In the genomic region with DNA sequence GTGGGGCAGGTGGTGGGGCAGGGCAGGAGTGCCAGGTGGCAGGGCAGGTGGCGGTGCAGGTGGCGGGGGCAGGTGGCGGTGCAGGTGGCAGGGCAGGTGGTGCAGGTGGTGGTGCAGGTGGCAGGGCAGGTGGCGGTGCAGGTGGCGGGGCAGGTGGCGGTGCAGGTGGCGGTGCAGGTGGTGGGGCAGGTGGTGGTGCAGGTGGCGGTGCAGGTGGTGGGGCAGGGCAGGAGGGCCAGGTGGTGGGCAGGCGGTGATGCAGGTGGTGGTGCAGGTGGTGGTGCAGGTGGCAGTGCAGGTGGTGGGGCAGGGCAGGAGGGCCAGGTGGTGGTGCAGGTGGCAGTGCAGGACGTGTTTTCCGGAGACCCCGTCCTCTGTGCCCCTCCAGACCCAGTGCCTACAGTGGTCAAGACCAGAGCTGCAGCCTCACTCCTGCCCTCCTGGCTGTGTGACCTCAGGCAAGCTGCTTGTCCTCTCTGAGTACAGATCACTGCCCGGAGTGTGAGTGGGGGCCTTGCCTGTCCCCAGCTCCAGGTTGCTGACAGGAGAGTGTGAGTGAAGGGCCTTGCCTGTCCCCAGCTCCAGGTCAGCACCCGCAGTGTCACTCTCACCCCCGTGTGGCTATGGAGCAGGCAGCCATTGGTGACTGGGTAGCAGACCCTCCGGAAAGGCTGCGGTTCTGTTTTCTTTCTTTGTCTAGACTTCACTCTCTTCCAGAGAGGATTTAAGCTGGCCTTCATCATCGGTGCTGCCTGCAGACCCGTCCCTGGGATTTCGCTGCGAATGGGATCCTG, we compare ENCODE assay signal across 1 cellular context.
TF ChIP-seq lines count a peak whose summit lies in the region.

No MANE protein-coding gene starts in this region.

TF ChIP-seq in WTC11, 78 proteins besides CTCF, POLR2A, EP300 and RAD21:
- TF ChIP-seq NFE2L1 (CRISPR knock-in tag; IDR thresholded peaks at IDR 0.05) (no peak), ZNF396 (CRISPR knock-in tag; IDR thresholded peaks at IDR 0.05; ENCODE audit: borderline replicate concordance) (no peak), ZBTB21 (CRISPR knock-in tag; IDR thresholded peaks at IDR 0.05; ENCODE audit: borderline replicate concordance) (no peak), ZNF416 (CRISPR knock-in tag; IDR thresholded peaks at IDR 0.05) (no peak), SOX15 (CRISPR knock-in tag; IDR thresholded peaks at IDR 0.05) (no peak), TP53 (CRISPR knock-in tag; IDR thresholded peaks at IDR 0.05) (no peak), NFYB (CRISPR knock-in tag; conservative IDR thresholded peaks at IDR 0.05; ENCODE audit: low read depth) (no peak), NR1H2 (CRISPR knock-in tag; IDR thresholded peaks at IDR 0.05) (no peak), CREB1 (CRISPR knock-in tag; IDR thresholded peaks at IDR 0.05) (no peak), ZNF121 (CRISPR knock-in tag; IDR thresholded peaks at IDR 0.05) (no peak), GABPB1 (CRISPR knock-in tag; IDR thresholded peaks at IDR 0.05) (no peak)
- TF ChIP-seq, protein P1, sequence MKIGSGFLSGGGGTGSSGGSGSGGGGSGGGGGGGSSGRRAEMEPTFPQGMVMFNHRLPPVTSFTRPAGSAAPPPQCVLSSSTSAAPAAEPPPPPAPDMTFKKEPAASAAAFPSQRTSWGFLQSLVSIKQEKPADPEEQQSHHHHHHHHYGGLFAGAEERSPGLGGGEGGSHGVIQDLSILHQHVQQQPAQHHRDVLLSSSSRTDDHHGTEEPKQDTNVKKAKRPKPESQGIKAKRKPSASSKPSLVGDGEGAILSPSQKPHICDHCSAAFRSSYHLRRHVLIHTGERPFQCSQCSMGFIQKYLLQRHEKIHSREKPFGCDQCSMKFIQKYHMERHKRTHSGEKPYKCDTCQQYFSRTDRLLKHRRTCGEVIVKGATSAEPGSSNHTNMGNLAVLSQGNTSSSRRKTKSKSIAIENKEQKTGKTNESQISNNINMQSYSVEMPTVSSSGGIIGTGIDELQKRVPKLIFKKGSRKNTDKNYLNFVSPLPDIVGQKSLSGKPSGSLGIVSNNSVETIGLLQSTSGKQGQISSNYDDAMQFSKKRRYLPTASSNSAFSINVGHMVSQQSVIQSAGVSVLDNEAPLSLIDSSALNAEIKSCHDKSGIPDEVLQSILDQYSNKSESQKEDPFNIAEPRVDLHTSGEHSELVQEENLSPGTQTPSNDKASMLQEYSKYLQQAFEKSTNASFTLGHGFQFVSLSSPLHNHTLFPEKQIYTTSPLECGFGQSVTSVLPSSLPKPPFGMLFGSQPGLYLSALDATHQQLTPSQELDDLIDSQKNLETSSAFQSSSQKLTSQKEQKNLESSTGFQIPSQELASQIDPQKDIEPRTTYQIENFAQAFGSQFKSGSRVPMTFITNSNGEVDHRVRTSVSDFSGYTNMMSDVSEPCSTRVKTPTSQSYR (CRISPR knock-in tag; IDR thresholded peaks at IDR 0.05) = no peak
- TF ChIP-seq, protein P2, sequence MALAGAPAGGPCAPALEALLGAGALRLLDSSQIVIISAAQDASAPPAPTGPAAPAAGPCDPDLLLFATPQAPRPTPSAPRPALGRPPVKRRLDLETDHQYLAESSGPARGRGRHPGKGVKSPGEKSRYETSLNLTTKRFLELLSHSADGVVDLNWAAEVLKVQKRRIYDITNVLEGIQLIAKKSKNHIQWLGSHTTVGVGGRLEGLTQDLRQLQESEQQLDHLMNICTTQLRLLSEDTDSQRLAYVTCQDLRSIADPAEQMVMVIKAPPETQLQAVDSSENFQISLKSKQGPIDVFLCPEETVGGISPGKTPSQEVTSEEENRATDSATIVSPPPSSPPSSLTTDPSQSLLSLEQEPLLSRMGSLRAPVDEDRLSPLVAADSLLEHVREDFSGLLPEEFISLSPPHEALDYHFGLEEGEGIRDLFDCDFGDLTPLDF (CRISPR knock-in tag; IDR thresholded peaks at IDR 0.05) = no peak
- TF ChIP-seq, protein P3, sequence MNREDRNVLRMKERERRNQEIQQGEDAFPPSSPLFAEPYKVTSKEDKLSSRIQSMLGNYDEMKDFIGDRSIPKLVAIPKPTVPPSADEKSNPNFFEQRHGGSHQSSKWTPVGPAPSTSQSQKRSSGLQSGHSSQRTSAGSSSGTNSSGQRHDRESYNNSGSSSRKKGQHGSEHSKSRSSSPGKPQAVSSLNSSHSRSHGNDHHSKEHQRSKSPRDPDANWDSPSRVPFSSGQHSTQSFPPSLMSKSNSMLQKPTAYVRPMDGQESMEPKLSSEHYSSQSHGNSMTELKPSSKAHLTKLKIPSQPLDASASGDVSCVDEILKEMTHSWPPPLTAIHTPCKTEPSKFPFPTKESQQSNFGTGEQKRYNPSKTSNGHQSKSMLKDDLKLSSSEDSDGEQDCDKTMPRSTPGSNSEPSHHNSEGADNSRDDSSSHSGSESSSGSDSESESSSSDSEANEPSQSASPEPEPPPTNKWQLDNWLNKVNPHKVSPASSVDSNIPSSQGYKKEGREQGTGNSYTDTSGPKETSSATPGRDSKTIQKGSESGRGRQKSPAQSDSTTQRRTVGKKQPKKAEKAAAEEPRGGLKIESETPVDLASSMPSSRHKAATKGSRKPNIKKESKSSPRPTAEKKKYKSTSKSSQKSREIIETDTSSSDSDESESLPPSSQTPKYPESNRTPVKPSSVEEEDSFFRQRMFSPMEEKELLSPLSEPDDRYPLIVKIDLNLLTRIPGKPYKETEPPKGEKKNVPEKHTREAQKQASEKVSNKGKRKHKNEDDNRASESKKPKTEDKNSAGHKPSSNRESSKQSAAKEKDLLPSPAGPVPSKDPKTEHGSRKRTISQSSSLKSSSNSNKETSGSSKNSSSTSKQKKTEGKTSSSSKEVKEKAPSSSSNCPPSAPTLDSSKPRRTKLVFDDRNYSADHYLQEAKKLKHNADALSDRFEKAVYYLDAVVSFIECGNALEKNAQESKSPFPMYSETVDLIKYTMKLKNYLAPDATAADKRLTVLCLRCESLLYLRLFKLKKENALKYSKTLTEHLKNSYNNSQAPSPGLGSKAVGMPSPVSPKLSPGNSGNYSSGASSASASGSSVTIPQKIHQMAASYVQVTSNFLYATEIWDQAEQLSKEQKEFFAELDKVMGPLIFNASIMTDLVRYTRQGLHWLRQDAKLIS (CRISPR knock-in tag; IDR thresholded peaks at IDR 0.05; ENCODE audit: borderline replicate concordance) = no peak
- TF ChIP-seq, protein P4, sequence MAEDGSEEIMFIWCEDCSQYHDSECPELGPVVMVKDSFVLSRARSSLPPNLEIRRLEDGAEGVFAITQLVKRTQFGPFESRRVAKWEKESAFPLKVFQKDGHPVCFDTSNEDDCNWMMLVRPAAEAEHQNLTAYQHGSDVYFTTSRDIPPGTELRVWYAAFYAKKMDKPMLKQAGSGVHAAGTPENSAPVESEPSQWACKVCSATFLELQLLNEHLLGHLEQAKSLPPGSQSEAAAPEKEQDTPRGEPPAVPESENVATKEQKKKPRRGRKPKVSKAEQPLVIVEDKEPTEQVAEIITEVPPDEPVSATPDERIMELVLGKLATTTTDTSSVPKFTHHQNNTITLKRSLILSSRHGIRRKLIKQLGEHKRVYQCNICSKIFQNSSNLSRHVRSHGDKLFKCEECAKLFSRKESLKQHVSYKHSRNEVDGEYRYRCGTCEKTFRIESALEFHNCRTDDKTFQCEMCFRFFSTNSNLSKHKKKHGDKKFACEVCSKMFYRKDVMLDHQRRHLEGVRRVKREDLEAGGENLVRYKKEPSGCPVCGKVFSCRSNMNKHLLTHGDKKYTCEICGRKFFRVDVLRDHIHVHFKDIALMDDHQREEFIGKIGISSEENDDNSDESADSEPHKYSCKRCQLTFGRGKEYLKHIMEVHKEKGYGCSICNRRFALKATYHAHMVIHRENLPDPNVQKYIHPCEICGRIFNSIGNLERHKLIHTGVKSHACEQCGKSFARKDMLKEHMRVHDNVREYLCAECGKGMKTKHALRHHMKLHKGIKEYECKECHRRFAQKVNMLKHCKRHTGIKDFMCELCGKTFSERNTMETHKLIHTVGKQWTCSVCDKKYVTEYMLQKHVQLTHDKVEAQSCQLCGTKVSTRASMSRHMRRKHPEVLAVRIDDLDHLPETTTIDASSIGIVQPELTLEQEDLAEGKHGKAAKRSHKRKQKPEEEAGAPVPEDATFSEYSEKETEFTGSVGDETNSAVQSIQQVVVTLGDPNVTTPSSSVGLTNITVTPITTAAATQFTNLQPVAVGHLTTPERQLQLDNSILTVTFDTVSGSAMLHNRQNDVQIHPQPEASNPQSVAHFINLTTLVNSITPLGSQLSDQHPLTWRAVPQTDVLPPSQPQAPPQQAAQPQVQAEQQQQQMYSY (CRISPR knock-in tag; IDR thresholded peaks at IDR 0.05) = no peak
- TF ChIP-seq, protein P5, sequence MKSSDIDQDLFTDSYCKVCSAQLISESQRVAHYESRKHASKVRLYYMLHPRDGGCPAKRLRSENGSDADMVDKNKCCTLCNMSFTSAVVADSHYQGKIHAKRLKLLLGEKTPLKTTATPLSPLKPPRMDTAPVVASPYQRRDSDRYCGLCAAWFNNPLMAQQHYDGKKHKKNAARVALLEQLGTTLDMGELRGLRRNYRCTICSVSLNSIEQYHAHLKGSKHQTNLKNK (CRISPR knock-in tag; IDR thresholded peaks at IDR 0.05) = no peak
- TF ChIP-seq, protein P6, sequence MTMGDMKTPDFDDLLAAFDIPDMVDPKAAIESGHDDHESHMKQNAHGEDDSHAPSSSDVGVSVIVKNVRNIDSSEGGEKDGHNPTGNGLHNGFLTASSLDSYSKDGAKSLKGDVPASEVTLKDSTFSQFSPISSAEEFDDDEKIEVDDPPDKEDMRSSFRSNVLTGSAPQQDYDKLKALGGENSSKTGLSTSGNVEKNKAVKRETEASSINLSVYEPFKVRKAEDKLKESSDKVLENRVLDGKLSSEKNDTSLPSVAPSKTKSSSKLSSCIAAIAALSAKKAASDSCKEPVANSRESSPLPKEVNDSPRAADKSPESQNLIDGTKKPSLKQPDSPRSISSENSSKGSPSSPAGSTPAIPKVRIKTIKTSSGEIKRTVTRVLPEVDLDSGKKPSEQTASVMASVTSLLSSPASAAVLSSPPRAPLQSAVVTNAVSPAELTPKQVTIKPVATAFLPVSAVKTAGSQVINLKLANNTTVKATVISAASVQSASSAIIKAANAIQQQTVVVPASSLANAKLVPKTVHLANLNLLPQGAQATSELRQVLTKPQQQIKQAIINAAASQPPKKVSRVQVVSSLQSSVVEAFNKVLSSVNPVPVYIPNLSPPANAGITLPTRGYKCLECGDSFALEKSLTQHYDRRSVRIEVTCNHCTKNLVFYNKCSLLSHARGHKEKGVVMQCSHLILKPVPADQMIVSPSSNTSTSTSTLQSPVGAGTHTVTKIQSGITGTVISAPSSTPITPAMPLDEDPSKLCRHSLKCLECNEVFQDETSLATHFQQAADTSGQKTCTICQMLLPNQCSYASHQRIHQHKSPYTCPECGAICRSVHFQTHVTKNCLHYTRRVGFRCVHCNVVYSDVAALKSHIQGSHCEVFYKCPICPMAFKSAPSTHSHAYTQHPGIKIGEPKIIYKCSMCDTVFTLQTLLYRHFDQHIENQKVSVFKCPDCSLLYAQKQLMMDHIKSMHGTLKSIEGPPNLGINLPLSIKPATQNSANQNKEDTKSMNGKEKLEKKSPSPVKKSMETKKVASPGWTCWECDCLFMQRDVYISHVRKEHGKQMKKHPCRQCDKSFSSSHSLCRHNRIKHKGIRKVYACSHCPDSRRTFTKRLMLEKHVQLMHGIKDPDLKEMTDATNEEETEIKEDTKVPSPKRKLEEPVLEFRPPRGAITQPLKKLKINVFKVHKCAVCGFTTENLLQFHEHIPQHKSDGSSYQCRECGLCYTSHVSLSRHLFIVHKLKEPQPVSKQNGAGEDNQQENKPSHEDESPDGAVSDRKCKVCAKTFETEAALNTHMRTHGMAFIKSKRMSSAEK (CRISPR knock-in tag; IDR thresholded peaks at IDR 0.05; ENCODE audit: borderline replicate concordance) = no peak
- TF ChIP-seq, protein P7, sequence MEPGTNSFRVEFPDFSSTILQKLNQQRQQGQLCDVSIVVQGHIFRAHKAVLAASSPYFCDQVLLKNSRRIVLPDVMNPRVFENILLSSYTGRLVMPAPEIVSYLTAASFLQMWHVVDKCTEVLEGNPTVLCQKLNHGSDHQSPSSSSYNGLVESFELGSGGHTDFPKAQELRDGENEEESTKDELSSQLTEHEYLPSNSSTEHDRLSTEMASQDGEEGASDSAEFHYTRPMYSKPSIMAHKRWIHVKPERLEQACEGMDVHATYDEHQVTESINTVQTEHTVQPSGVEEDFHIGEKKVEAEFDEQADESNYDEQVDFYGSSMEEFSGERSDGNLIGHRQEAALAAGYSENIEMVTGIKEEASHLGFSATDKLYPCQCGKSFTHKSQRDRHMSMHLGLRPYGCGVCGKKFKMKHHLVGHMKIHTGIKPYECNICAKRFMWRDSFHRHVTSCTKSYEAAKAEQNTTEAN (CRISPR knock-in tag; IDR thresholded peaks at IDR 0.05) = no peak
